Comparison of ENCODE assay signal across 24 cellular contexts in genomic region chr20:54469293-54469692, GRCh38. TPM values are rescaled to one million over a fixed set of nuclear protein-coding genes. Genes with fewer than 3 reads are reported as not detected.
A peak's percentile ranks its signal among the peaks of the same experiment; 100 is the strongest.
DNase-seq lines count a peak whose midpoint lies in the region; ATAC-seq and TF ChIP-seq lines count a peak whose summit lies in the region.
"Had no signal": no experiment of that assay in that cellular context is flagged by ENCODE, and none has a peak within 500 bp of the region (broad histone marks: within the 10 kb centered on the region; RNA-seq: fewer than 3 reads in every experiment).

No MANE protein-coding gene starts in this region.

- H3K4me1 Mint-ChIP-seq in mesothelial cell of epicardium: peaks cover 4% of the 10 kb centered on the region
- H3K4me1 Mint-ChIP-seq: CD14-positive monocyte, T-cell had no signal

- H3K27me3 ChIP-seq in H7 (ENCODE audit: control insufficient read depth, insufficient read depth, low read length): no peaks in the 10 kb centered on the region
- no peaks in the 10 kb centered on the region for H3K27me3 ChIP-seq in right cardiac atrium (ENCODE audit: control insufficient read depth, insufficient read depth)

- ATAC-seq in right cardiac atrium (peak; percentile 34 to 71), HG02938 (IDR thresholded peaks at IDR 0.05; ENCODE audit: unreplicated experiment) (no peak)
- ATAC-seq: SK-N-SH treated with all-trans-retinoic acid at 6 μM for 48 hours, T-cell had no signal

- DNase-seq in DMS 273 (lab: John Stamatoyannopoulos, UW; ENCODE audit: unreplicated experiment) (peak; percentile 15), DMS 273 treated with DMSO at 0.1 percent for 48 hours (lab: John Stamatoyannopoulos, UW) (no peak), H7 (peak; percentile 39), right cardiac atrium (no peak), mesothelial cell of epicardium (ENCODE audit: low spot score in 2 of 2, unreplicated experiment in 2 of 2) (no peak), NCI-H2081 (lab: John Stamatoyannopoulos, UW) (no peak), SIG-M5 (lab: John Stamatoyannopoulos, UW) (no peak)
- DNase-seq: AML-193; GDM1; GOT3; HFFc6; KG1; MV-4-11; NCI-H1694 treated with DMSO at 0.1 percent for 48 hours; NCI-H2227 treated with DMSO at 0.1 percent for 48 hours; NCI-H69; NK-92 treated with Interleukin-12 subunit alpha and Interleukin-12 subunit beta, amount 100 ng/mL, for 24 hours; SHP77 treated with DMSO at 0.1 percent for 48 hours; T-cell had no signal

- H3K36me3 ChIP-seq in H7 (replicated peaks; ENCODE audit: control insufficient read depth, insufficient read depth, low read length): no peaks in the 10 kb centered on the region

- H3K4me1 ChIP-seq in right cardiac atrium (ENCODE audit: control insufficient read depth, insufficient read depth, low read length): no peaks in the 10 kb centered on the region

- 40% methylated on average over 2 of the region's 2 CpGs for WGBS in right cardiac atrium

- TF ChIP-seq CTCF in mesothelial cell of epicardium (IDR thresholded peaks at IDR 0.05; ENCODE audit: unreplicated experiment): no peak

- H3K36me3 Mint-ChIP-seq in mesothelial cell of epicardium: no peaks in the 10 kb centered on the region
- H3K36me3 Mint-ChIP-seq: CD14-positive monocyte, T-cell had no signal

- peaks cover 5% of the 10 kb centered on the region for H3K27me3 Mint-ChIP-seq in mesothelial cell of epicardium (ENCODE audit: low read depth)

- intact Hi-C loops in right cardiac atrium (cut with DNase I): no loop called here

- no peak overlapping the region for H3K4me3 ChIP-seq in H7 (ENCODE audit: insufficient read depth, low read depth, low read length)
- H3K4me3 ChIP-seq in right cardiac atrium (ENCODE audit: low read length): no peak overlapping the region

- H3K9me3 ChIP-seq in right cardiac atrium (ENCODE audit: control insufficient read depth, low read length): no peaks in the 10 kb centered on the region

- no peak overlapping the region for H3K4me3 Mint-ChIP-seq in mesothelial cell of epicardium
- H3K4me3 Mint-ChIP-seq: CD14-positive monocyte, HFFc6, T-cell had no signal

- H3K9me3 Mint-ChIP-seq in mesothelial cell of epicardium: no peaks in the 10 kb centered on the region
- H3K9me3 Mint-ChIP-seq: HFFc6 had no signal

- no peak overlapping the region for H3K27ac ChIP-seq in right cardiac atrium (ENCODE audit: low read length)
- H3K27ac ChIP-seq: 22Rv1 had no signal

- H3K27ac Mint-ChIP-seq in mesothelial cell of epicardium: peak overlapping the region; percentile 31
- H3K27ac Mint-ChIP-seq: CD14-positive monocyte, HFFc6, T-cell had no signal

RNA-seq across cellular contexts. Expression of gene DOK5, which starts 6.1 kb away (rescaled TPM):
- total RNA-seq in H7 (2014; rRNA removed; shearing (Covaris generic)): 2.3 and 4.0 TPM in 2 replicates
- total RNA-seq in right cardiac atrium: 10 to 100 TPM; 10.6 to 20.2 (median 16.6) TPM
- 12.9 TPM for polyA plus RNA-seq in right cardiac atrium
- 3.3 to 3.7 TPM (median 3.7 TPM) in 3 replicates for total RNA-seq in mesothelial cell of epicardium
- total RNA-seq: HT-29, T-cell had no signal
- polyA plus RNA-seq: CD14-positive monocyte had no signal

Comparison
In these comparisons a context has a peak if more than half of its experiments do, and no peak if none do; other contexts are left out.
1. DNase-seq: peak in DMS 273 (single experiment) and H7 (single experiment); none in DMS 273 treated with DMSO at 0.1 percent for 48 hours (single experiment), right cardiac atrium (0 of 3), mesothelial cell of epicardium (0 of 2), NCI-H2081 (0 of 2) and SIG-M5 (single experiment).